10 cellular contexts compared by ENCODE assay signal in genomic region chrX:153765138-153766079, GRCh38. TPM values are rescaled to one million over a fixed set of nuclear protein-coding genes. Genes with fewer than 3 reads are reported as not detected.
DNase-seq lines count a peak whose midpoint lies in the region; ATAC-seq and TF ChIP-seq lines count a peak whose summit lies in the region.
"Had no signal": no experiment of that assay in that cellular context is flagged by ENCODE, and none has a peak within 500 bp of the region (broad histone marks: within the 10 kb centered on the region; RNA-seq: fewer than 3 reads in every experiment).

No MANE protein-coding gene starts in this region.

- CTCF ChIA-PET in AG04450 (lab: Charles Lee): interaction anchor here (0.6 to 2.2 kb wide), 4 partner anchors 145 to 183 kb away, joined by 3 to 7 read pairs (median 4); no protein-coding TSS in a partner anchor

- POLR2A ChIA-PET in AG04450 (lab: Yijun Ruan, JAX): interaction anchor here (0.7 to 1.4 kb wide), 5 partner anchors 16 to 202 kb away, joined by 3 to 5 read pairs (median 4); partner anchors contain the start of genes IDH3G, SRPK3 and SSR4

- intact Hi-C loops in mucosa of descending colon (cut with DNase I, micrococcal nuclease): loop anchor here in 1 of 2 donors (10.0 kb wide), 1 partner anchor 189 kb away; no protein-coding TSS in a partner anchor

- DNase-seq in AG04450 (ENCODE audit: low read depth, low spot score) (no peak), mucosa of descending colon (peak in 2 of 3 donors; percentile 29 to 44), GM19238 (ENCODE audit: insufficient read length, low spot score) (no peak), SKM-1 treated with dmso at 0.1 percent for 144 hours (lab: John Stamatoyannopoulos, UW; ENCODE audit: unreplicated experiment) (no peak)
- DNase-seq: activated CD4-positive, alpha-beta T cell treated with anti-CD3 and anti-CD28 coated beads, Interleukin-2, amount 10 ng/mL, durations not matched to agents 7 days and 5 days had no signal

- TF ChIP-seq CTCF in AG04450 (IDR thresholded peaks at IDR 0.05; ENCODE audit: low read depth, low read length): no peak
- TF ChIP-seq CTCF in mucosa of descending colon (IDR thresholded peaks at IDR 0.05): no peak

- H3K27me3 ChIP-seq in AG04450 (ENCODE audit: control insufficient read depth, insufficient read depth, low read length): no peaks in the 10 kb centered on the region

- H3K4me3 ChIP-seq in AG04450 (ENCODE audit: low read depth, low read length) (peak overlapping the region; percentile 48), mucosa of descending colon (no peak overlapping the region)
- H3K4me3 ChIP-seq: lung had no signal

- no peaks in the 10 kb centered on the region for H3K4me1 ChIP-seq in mucosa of descending colon (ENCODE audit: low read depth)

- peak overlapping the region; percentile 78 for H3K27ac ChIP-seq in AG04450 (ENCODE audit: low read depth, low read length)
- peak overlapping the region; percentile 51 for H3K27ac ChIP-seq in KOPT-K1 (ENCODE audit: low read depth, low read length, poor library complexity, severe bottlenecking)
- peak overlapping the region; percentile 93 for H3K27ac ChIP-seq in cingulate gyrus (ENCODE audit: low read depth, low read length)

- H3K9me3 ChIP-seq in AG04450 (ENCODE audit: control insufficient read depth, insufficient read depth, low read length): no peaks in the 10 kb centered on the region
- H3K9me3 ChIP-seq in KOPT-K1 (ENCODE audit: insufficient read depth, low read length, poor library complexity, severe bottlenecking): no peaks in the 10 kb centered on the region
- H3K9me3 ChIP-seq in mucosa of descending colon: no peaks in the 10 kb centered on the region

- ATAC-seq in mucosa of descending colon: no peak
- no peak for ATAC-seq in GM18867 (IDR thresholded peaks at IDR 0.05; ENCODE audit: unreplicated experiment)
- ATAC-seq in HG02884 (IDR thresholded peaks at IDR 0.05; ENCODE audit: unreplicated experiment): no peak

- H3K36me3 ChIP-seq in KOPT-K1 (ENCODE audit: insufficient read depth, low read length) (no peaks in the 10 kb centered on the region), mucosa of descending colon (ENCODE audit: low read depth) (no peaks in the 10 kb centered on the region)

RNA-seq across cellular contexts. Expression of gene PLXNB3, which starts 1.4 kb away (rescaled TPM):
- 4.6 and 5.5 TPM in 2 replicates for polyA plus RNA-seq in AG04450 (2011; rRNA removed)
- 4.8 and 6.8 TPM in 2 replicates for polyA minus RNA-seq in AG04450 (2011; rRNA and poly(A)+ RNA removed)
- total RNA-seq in mucosa of descending colon: 10 to 100 TPM in 1 of 3 donors, 1 to 10 TPM in 2; 3.0 to 44.9 (median 3.3) TPM

RNA-seq across cellular contexts. Expression of gene SRPK3, which starts 15.4 kb away (rescaled TPM):
- polyA plus RNA-seq in AG04450 (2011; rRNA removed): 0.27 and 0.51 TPM in 2 replicates
- polyA minus RNA-seq in AG04450 (2011; rRNA and poly(A)+ RNA removed): 0.32 TPM in 1 of 2 replicates, not detected in the other
- total RNA-seq in mucosa of descending colon: 1 to 10 TPM in 2 of 3 donors, under 1 TPM in 1; 0.55 to 4.6 (median 1.0) TPM
- total RNA-seq: activated CD4-positive, alpha-beta T cell treated with anti-CD3 and anti-CD28 coated beads, Interleukin-2, amount 10 ng/mL, durations not matched to agents 7 days and 5 days had no signal

RNA-seq across cellular contexts. Expression of gene IDH3G, which starts 28.8 kb away (rescaled TPM):
- 42.8 and 60.7 TPM in 2 replicates for polyA plus RNA-seq in AG04450 (2011; rRNA removed)
- polyA minus RNA-seq in AG04450 (2011; rRNA and poly(A)+ RNA removed): 94.9 and 130 TPM in 2 replicates
- 10 to 100 TPM; 57.8 to 89.9 (median 79.3) TPM for total RNA-seq in mucosa of descending colon

RNA-seq across cellular contexts. Expression of gene SSR4, which starts 29.1 kb away (rescaled TPM):
- 277 and 363 TPM in 2 replicates for polyA plus RNA-seq in AG04450 (2011; rRNA removed)
- 101 and 131 TPM in 2 replicates for polyA minus RNA-seq in AG04450 (2011; rRNA and poly(A)+ RNA removed)
- 100 to 1,000 TPM; 129 to 297 (median 174) TPM for total RNA-seq in mucosa of descending colon

RNA-seq across cellular contexts. Expression of gene ABCD1, which starts 40.8 kb away (rescaled TPM):
- polyA plus RNA-seq in AG04450 (2011; rRNA removed): 4.2 and 5.8 TPM in 2 replicates
- polyA minus RNA-seq in AG04450 (2011; rRNA and poly(A)+ RNA removed): 7.6 and 9.1 TPM in 2 replicates
- total RNA-seq in mucosa of descending colon: 10 to 100 TPM; 13.0 to 27.3 (median 13.0) TPM

Comparison
In these comparisons a context has a peak if more than half of its experiments do, and no peak if none do; other contexts are left out.
1. DNase-seq: peak in mucosa of descending colon (2 of 3); none in AG04450 (single experiment), GM19238 (single experiment) and SKM-1 treated with dmso at 0.1 percent for 144 hours (single experiment).
2. Peak in every context shown above with its lines, with median percentiles within 50 percentile points of each other: H3K27ac ChIP-seq.